Comparison of ENCODE assay signal across 1 cellular context in the genomic region with DNA sequence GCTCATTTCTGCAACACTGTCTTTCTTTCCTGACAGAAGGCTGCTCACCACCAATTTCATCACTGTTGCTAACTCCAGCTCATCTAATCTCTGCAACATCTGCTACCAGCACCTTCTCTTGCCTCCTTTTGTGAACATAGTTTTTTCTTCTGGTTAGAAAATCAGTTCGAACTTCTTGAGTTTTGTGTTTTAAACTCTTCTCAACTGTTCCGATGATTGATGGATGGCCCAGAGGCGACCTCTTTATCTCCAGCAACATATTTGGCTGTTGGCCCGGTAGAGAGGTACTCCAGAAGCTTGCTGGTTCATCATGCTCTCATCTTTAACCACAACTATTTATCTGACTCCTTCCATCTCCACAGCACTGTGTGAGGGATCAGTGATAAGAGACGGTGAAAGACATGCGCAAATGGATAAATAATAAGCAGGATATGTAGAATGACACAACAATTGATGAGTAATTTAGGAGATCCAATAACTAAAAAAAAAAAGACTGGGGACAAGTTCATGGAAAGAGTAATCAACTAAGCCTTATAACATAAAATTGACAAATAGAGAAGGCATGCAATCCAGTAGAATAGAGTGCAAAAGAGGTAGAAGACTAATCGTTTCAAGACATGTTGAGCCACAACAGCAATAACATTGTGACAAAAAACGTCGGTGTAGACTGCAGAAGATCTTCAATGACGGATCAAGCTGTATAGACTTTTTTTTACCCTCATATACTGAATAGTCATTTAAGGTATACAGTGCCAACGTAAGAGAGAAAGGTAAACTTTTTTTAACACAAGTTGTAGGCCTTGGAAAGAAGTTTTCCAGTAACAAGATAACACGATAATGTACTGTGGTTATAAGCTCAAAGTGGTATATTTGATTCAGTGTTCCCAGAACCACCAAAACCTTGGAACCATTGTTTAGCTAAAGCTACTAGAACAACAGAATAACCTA.
TF ChIP-seq lines count a peak whose summit lies in the region.

No MANE protein-coding gene starts in this region.

TF ChIP-seq in K562, 482 proteins besides CTCF, POLR2A, EP300 and RAD21 (continued from another document and continues in another):
- TF ChIP-seq, protein P1, sequence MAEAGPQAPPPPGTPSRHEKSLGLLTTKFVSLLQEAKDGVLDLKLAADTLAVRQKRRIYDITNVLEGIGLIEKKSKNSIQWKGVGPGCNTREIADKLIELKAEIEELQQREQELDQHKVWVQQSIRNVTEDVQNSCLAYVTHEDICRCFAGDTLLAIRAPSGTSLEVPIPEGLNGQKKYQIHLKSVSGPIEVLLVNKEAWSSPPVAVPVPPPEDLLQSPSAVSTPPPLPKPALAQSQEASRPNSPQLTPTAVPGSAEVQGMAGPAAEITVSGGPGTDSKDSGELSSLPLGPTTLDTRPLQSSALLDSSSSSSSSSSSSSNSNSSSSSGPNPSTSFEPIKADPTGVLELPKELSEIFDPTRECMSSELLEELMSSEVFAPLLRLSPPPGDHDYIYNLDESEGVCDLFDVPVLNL (CRISPR knock-in tag; IDR thresholded peaks at IDR 0.05; ENCODE audit: low read depth) = no peak
- TF ChIP-seq PYGO2 (tag; IDR thresholded peaks at IDR 0.05) (peak; percentile 99), SMAD3 (CRISPR knock-in tag; conservative IDR thresholded peaks at IDR 0.05) (peak; percentile 88), FOXP1 (CRISPR knock-in tag; IDR thresholded peaks at IDR 0.05) (peak; percentile 70; the same call in 1 of the 2 replicates), NFYB (IDR thresholded peaks at IDR 0.05; ENCODE audit: extremely low read depth, insufficient read length) (no peak), TAF9B (IDR thresholded peaks at IDR 0.05; ENCODE audit: partially characterized antibody) (peak; percentile 83), RBM15 (IDR thresholded peaks at IDR 0.05; ENCODE audit: insufficient read depth, low read length) (no peak), CCNT2 (IDR thresholded peaks at IDR 0.05; ENCODE audit: borderline replicate concordance, extremely low read depth, insufficient read length, low read depth, low read length) (peak; percentile 100), MYNN (IDR thresholded peaks at IDR 0.05) (peak; percentile 87), MYNN (CRISPR knock-in tag; IDR thresholded peaks at IDR 0.05) (no peak), KDM1A (IDR thresholded peaks at IDR 0.05) (peak; percentile 100), MEF2A (IDR thresholded peaks at IDR 0.05; ENCODE audit: control insufficient read depth, low read depth, low read length) (peak; percentile 69), PHF8 (IDR thresholded peaks at IDR 0.05; ENCODE audit: borderline replicate concordance, low read length) (no peak), ZBTB17 (CRISPR knock-in tag; IDR thresholded peaks at IDR 0.05) (peak; percentile 82), SLC30A9 (CRISPR knock-in tag; IDR thresholded peaks at IDR 0.05) (no peak), KLF16 (IDR thresholded peaks at IDR 0.05) (peak; percentile 99), HMGN3 (IDR thresholded peaks at IDR 0.05; ENCODE audit: borderline replicate concordance, extremely low read depth, insufficient read length, low read depth, low read length) (peak; percentile 99), MCM7 (IDR thresholded peaks at IDR 0.05) (0 out of 4 replicates have a peak, but pooled peaks of 1 of the 2 experiments have one; percentile 21), HMG20B (CRISPR knock-in tag; IDR thresholded peaks at IDR 0.05) (no peak), CBFB (CRISPR knock-in tag; IDR thresholded peaks at IDR 0.05) (peak; percentile 98), GATA2 (CRISPR knock-in tag; IDR thresholded peaks at IDR 0.05) (peak; percentile 99), SMARCA4 (IDR thresholded peaks at IDR 0.05) (peak; percentile 100), CEBPG (CRISPR knock-in tag; IDR thresholded peaks at IDR 0.05) (peak; percentile 87), CEBPG (tag; conservative IDR thresholded peaks at IDR 0.05 in 1 of 2, IDR thresholded peaks at IDR 0.05 in 1 of 2) (peak; percentile 86 to 95), MAFF (IDR thresholded peaks at IDR 0.05; ENCODE audit: low read length) (peak; percentile 73), TBP (optimal IDR thresholded peaks at IDR 0.05; ENCODE audit: low read depth, low read length) (peak; percentile 41), ZZZ3 (IDR thresholded peaks at IDR 0.05) (no peak), TCF3 (CRISPR knock-in tag; IDR thresholded peaks at IDR 0.05) (peak; percentile 99), ZKSCAN1 (IDR thresholded peaks at IDR 0.05; ENCODE audit: low read depth, low read length) (no peak), ZNF175 (CRISPR knock-in tag; IDR thresholded peaks at IDR 0.05; ENCODE audit: low read depth) (peak; percentile 96), CREM (IDR thresholded peaks at IDR 0.05; ENCODE audit: low read depth) (peak; percentile 87), RBM39 (optimal IDR thresholded peaks at IDR 0.05; ENCODE audit: low read depth, low read length) (peak; percentile 83)
- TF ChIP-seq, protein P2, sequence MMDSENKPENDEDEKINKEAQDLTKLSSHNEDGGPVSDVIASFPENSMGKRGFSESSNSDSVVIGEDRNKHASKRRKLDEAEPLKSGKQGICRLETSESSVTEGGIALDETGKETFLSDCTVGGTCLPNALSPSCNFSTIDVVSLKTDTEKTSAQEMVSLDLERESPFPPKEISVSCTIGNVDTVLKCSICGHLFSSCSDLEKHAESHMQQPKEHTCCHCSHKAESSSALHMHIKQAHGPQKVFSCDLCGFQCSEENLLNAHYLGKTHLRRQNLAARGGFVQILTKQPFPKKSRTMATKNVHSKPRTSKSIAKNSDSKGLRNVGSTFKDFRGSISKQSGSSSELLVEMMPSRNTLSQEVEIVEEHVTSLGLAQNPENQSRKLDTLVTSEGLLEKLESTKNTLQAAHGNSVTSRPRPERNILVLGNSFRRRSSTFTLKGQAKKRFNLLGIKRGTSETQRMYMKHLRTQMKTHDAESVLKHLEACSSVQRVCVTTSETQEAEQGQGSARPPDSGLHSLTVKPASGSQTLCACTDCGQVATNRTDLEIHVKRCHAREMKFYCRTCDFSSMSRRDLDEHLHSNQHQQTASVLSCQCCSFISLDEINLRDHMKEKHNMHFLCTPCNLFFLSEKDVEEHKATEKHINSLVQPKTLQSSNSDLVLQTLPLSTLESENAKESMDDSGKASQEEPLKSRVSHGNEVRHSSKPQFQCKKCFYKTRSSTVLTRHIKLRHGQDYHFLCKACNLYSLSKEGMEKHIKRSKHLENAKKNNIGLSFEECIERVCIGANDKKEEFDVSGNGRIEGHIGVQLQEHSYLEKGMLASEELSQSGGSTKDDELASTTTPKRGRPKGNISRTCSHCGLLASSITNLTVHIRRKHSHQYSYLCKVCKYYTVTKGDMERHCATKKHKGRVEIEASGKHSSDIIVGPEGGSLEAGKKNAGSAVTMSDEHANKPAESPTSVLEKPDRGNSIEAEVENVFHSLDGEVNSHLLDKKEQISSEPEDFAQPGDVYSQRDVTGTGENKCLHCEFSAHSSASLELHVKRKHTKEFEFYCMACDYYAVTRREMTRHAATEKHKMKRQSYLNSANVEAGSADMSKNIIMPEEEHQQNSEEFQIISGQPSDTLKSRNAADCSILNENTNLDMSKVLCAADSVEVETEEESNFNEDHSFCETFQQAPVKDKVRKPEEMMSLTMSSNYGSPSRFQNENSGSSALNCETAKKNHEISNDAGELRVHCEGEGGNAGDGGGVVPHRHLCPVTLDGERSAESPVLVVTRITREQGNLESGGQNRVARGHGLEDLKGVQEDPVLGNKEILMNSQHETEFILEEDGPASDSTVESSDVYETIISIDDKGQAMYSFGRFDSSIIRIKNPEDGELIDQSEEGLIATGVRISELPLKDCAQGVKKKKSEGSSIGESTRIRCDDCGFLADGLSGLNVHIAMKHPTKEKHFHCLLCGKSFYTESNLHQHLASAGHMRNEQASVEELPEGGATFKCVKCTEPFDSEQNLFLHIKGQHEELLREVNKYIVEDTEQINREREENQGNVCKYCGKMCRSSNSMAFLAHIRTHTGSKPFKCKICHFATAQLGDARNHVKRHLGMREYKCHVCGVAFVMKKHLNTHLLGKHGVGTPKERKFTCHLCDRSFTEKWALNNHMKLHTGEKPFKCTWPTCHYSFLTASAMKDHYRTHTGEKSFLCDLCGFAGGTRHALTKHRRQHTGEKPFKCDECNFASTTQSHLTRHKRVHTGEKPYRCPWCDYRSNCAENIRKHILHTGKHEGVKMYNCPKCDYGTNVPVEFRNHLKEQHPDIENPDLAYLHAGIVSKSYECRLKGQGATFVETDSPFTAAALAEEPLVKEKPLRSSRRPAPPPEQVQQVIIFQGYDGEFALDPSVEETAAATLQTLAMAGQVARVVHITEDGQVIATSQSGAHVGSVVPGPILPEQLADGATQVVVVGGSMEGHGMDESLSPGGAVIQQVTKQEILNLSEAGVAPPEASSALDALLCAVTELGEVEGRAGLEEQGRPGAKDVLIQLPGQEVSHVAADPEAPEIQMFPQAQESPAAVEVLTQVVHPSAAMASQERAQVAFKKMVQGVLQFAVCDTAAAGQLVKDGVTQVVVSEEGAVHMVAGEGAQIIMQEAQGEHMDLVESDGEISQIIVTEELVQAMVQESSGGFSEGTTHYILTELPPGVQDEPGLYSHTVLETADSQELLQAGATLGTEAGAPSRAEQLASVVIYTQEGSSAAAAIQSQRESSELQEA (IDR thresholded peaks at IDR 0.05; ENCODE audit: low read depth) = peak; percentile 45; the same call in 1 of the 2 replicates
- TF ChIP-seq, protein P3, sequence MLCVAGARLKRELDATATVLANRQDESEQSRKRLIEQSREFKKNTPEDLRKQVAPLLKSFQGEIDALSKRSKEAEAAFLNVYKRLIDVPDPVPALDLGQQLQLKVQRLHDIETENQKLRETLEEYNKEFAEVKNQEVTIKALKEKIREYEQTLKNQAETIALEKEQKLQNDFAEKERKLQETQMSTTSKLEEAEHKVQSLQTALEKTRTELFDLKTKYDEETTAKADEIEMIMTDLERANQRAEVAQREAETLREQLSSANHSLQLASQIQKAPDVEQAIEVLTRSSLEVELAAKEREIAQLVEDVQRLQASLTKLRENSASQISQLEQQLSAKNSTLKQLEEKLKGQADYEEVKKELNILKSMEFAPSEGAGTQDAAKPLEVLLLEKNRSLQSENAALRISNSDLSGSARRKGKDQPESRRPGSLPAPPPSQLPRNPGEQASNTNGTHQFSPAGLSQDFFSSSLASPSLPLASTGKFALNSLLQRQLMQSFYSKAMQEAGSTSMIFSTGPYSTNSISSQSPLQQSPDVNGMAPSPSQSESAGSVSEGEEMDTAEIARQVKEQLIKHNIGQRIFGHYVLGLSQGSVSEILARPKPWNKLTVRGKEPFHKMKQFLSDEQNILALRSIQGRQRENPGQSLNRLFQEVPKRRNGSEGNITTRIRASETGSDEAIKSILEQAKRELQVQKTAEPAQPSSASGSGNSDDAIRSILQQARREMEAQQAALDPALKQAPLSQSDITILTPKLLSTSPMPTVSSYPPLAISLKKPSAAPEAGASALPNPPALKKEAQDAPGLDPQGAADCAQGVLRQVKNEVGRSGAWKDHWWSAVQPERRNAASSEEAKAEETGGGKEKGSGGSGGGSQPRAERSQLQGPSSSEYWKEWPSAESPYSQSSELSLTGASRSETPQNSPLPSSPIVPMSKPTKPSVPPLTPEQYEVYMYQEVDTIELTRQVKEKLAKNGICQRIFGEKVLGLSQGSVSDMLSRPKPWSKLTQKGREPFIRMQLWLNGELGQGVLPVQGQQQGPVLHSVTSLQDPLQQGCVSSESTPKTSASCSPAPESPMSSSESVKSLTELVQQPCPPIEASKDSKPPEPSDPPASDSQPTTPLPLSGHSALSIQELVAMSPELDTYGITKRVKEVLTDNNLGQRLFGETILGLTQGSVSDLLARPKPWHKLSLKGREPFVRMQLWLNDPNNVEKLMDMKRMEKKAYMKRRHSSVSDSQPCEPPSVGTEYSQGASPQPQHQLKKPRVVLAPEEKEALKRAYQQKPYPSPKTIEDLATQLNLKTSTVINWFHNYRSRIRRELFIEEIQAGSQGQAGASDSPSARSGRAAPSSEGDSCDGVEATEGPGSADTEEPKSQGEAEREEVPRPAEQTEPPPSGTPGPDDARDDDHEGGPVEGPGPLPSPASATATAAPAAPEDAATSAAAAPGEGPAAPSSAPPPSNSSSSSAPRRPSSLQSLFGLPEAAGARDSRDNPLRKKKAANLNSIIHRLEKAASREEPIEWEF (CRISPR knock-in tag; IDR thresholded peaks at IDR 0.05) = peak; percentile 97
- TF ChIP-seq, protein P4, sequence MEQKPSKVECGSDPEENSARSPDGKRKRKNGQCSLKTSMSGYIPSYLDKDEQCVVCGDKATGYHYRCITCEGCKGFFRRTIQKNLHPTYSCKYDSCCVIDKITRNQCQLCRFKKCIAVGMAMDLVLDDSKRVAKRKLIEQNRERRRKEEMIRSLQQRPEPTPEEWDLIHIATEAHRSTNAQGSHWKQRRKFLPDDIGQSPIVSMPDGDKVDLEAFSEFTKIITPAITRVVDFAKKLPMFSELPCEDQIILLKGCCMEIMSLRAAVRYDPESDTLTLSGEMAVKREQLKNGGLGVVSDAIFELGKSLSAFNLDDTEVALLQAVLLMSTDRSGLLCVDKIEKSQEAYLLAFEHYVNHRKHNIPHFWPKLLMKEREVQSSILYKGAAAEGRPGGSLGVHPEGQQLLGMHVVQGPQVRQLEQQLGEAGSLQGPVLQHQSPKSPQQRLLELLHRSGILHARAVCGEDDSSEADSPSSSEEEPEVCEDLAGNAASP (IDR thresholded peaks at IDR 0.05) = no peak
- TF ChIP-seq, protein P5, sequence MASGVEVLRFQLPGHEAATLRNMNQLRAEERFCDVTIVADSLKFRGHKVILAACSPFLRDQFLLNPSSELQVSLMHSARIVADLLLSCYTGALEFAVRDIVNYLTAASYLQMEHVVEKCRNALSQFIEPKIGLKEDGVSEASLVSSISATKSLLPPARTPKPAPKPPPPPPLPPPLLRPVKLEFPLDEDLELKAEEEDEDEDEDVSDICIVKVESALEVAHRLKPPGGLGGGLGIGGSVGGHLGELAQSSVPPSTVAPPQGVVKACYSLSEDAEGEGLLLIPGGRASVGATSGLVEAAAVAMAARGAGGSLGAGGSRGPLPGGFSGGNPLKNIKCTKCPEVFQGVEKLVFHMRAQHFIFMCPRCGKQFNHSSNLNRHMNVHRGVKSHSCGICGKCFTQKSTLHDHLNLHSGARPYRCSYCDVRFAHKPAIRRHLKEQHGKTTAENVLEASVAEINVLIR (CRISPR knock-in tag; IDR thresholded peaks at IDR 0.05) = no peak
- TF ChIP-seq, protein P6, sequence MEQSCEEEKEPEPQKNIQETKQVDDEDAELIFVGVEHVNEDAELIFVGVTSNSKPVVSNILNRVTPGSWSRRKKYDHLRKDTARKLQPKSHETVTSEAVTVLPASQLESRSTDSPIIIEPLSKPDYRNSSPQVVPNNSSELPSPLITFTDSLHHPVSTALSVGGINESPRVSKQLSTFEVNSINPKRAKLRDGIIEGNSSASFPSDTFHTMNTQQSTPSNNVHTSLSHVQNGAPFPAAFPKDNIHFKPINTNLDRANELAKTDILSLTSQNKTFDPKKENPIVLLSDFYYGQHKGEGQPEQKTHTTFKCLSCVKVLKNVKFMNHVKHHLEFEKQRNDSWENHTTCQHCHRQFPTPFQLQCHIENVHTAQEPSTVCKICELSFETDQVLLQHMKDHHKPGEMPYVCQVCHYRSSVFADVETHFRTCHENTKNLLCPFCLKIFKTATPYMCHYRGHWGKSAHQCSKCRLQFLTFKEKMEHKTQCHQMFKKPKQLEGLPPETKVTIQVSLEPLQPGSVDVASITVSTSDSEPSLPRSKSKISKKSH (CRISPR knock-in tag; IDR thresholded peaks at IDR 0.05) = no peak
- TF ChIP-seq, protein P7, sequence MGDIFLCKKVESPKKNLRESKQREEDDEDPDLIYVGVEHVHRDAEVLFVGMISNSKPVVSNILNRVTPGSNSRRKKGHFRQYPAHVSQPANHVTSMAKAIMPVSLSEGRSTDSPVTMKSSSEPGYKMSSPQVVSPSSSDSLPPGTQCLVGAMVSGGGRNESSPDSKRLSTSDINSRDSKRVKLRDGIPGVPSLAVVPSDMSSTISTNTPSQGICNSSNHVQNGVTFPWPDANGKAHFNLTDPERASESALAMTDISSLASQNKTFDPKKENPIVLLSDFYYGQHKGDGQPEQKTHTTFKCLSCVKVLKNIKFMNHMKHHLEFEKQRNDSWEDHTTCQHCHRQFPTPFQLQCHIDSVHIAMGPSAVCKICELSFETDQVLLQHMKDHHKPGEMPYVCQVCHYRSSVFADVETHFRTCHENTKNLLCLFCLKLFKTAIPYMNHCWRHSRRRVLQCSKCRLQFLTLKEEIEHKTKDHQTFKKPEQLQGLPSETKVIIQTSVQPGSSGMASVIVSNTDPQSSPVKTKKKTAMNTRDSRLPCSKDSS (IDR thresholded peaks at IDR 0.05; ENCODE audit: low read depth, partially characterized antibody) = no peak
